In the genomic region with DNA sequence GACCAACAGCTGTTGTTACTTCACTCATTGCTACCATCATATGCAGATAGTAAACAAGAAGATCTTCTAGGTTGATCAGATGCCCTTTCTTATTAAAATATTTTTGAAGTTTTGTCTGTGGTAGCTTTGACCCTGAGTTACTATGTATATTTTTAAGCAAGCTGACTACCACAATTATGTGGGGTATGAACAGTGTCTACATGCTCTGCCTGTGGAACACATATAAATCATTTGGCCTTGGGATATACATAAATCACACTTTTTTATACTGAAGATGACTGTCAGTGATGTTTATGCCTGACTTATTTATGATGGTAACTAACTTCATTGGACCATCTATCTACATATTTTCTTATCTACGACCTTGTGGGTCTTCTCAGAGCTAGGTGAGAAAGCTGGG, we compare ENCODE assay signal across 27 cellular contexts. TPM values are rescaled to one million over a fixed set of nuclear protein-coding genes. Genes with fewer than 3 reads are reported as not detected.
"Had no signal": no experiment of that assay in that cellular context is flagged by ENCODE, and none has a peak within 500 bp of the region (broad histone marks: within the 10 kb centered on the region; RNA-seq: fewer than 3 reads in every experiment).

No MANE protein-coding gene starts in this region.

- H3K79me2 ChIP-seq: hepatocyte had no signal

- H3K27ac ChIP-seq: hepatocyte, left ventricle myocardium inferior, pancreas, prostate gland, spleen, suprapubic skin, transverse colon, upper lobe of right lung had no signal

- H3K4me3 ChIP-seq: hepatocyte, left ventricle myocardium inferior, lung, mucosa of descending colon, pancreas, prostate gland, spleen, suprapubic skin, transverse colon, upper lobe of right lung had no signal

- FAIRE-seq: pancreas, small intestine, urothelium cell line had no signal

- H3K4me2 ChIP-seq: hepatocyte had no signal

- H3K4me1 ChIP-seq: pancreas, prostate gland, spleen, suprapubic skin, upper lobe of right lung had no signal

- DNase-seq: islet precursor cell; left ventricle myocardium inferior; mesendoderm; midbrain; mucosa of descending colon; naive thymus-derived CD4-positive, alpha-beta T cell; pancreas; posterior cingulate gyrus; retina; right cardiac atrium; small intestine; spleen; stimulated activated CD4-positive, alpha-beta T cell treated with anti-CD3 and anti-CD28 coated beads, Interleukin-4, amount 100 ng/mL, for 24 hours; stimulated activated naive CD4-positive, alpha-beta T cell; transverse colon; upper lobe of right lung had no signal

- H2AFZ ChIP-seq: hepatocyte had no signal

- H3K9me3 ChIP-seq: left ventricle myocardium inferior, mucosa of descending colon, pancreas, prostate gland, spleen, suprapubic skin, transverse colon, upper lobe of right lung had no signal

- H3K27me3 ChIP-seq: hepatocyte, pancreas, spleen, suprapubic skin, transverse colon, upper lobe of right lung had no signal

- H3K36me3 ChIP-seq: left ventricle myocardium inferior, pancreas, prostate gland, spleen, suprapubic skin, transverse colon, upper lobe of right lung had no signal

RNA-seq across cellular contexts. Expression of a gene that starts 44.2 kb away (rescaled TPM):
- total RNA-seq: left ventricle myocardium inferior; lower leg skin; mucosa of descending colon; myocyte; naive thymus-derived CD4-positive, alpha-beta T cell; natural killer cell treated with Interleukin-12 subunit alpha and Interleukin-12 subunit beta and Interleukin-15 and Interleukin-18, amount 100 ng/mL, for 72 hours; omental fat pad; right cardiac atrium; sciatic nerve; spleen; subcutaneous adipose tissue; suprapubic skin; transverse colon; upper lobe of right lung had no signal
- polyA plus RNA-seq: lung; naive thymus-derived CD4-positive, alpha-beta T cell; pancreas; right cardiac atrium; small intestine; spleen had no signal
